Comparison of ENCODE assay signal across 8 cellular contexts in the genomic region with DNA sequence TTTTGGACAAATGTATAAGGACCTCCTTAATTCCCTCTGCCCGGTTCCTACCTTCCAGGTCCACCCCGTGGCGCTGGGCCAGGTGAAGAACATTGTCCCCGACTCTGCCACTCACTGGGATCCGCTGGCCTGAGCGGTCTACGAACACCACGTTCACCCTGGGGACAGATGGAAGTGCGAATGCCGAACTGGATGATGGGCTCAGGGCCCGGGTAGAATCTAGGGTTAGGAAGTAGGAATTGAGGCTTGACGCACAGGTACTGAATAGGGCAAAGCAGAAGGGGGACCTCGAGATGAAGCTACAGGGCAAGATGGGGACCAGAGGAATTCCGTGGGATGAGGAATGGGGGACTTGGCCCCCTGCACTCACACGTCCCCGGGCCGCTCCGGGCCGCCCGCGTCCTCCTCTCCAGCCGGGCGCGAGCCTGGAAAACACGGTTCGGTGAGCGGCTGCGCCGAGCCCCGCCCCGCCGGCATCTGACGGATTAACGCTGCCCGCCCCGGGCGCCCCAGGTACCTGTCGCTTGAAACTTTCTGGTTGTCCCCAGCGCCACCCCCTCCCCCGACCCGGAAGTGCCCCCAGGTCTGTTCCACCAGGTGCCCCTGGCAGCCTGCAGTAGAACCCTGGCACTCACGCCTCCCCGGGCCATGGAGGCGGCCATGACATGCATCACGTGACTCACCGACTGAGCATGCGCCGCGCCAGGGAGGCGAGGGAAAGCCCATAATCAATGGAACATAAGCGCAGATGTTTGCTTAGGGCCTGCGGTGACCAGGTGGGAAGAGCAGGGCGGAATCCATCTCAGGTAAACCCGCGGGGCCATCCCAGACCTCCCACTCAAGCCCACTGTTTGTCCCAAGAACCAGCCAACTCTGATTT. TPM values are rescaled to one million over a fixed set of nuclear protein-coding genes. Genes with fewer than 3 reads are reported as not detected.
DNase-seq lines count a peak whose midpoint lies in the region; ATAC-seq, FAIRE-seq and TF ChIP-seq lines count a peak whose summit lies in the region.

A gene (minus strand): TSS at position 681 of the 880 bp plus-strand sequence. CDS start 19 bp downstream, at position 662.

- peak; percentile 89 to 93 (median 90) for ATAC-seq in T-cell (replicated peaks in 1 of 4)
- ATAC-seq in left cardiac atrium: peak; percentile 91 to 94
- ATAC-seq in upper lobe of left lung (ENCODE audit: low FRiP score in 2 of 2): peak; percentile 72 to 95

- TF ChIP-seq POLR2A in H54 (IDR thresholded peaks at IDR 0.05; ENCODE audit: low read depth, low read length): peak; percentile 83
- TF ChIP-seq POLR2A in upper lobe of left lung (IDR thresholded peaks at IDR 0.05): peak in 1 of 4 donors; percentile 43

- DNase-seq in Calu3 (peak; percentile 89), H54 (ENCODE audit: insufficient read length, low spot score) (peak; percentile 88), NCI-H1417 (lab: John Stamatoyannopoulos, UW) (peak; percentile 65 to 98 (median 92)), T-cell (peak; percentile 78 to 93 (median 88)), left cardiac atrium (peak; percentile 90), progenitor cell of endocrine pancreas (ENCODE audit: low spot score, unreplicated experiment) (peak; percentile 93), upper lobe of left lung (peak; percentile 82 to 97)

- peaks cover 11 to 50% (median 38%) of the 10 kb centered on the region in 4 donors for H3K36me3 ChIP-seq in upper lobe of left lung

- H3K27ac ChIP-seq in adipose tissue (ENCODE audit: low read depth, low read length) (no peak within 1 kb of the TSS), upper lobe of left lung (peak within 1 kb of the TSS in 3 of 4 donors; percentile 20 to 78 (median 50))

- H3K4me3 ChIP-seq in upper lobe of left lung: peak within 1 kb of the TSS; percentile 74 to 90 (median 86)

- BruUV-seq in Calu3 (replicated peaks; lab: Mats Ljungman, UMichigan): no TSS peak

- WGBS in adipose tissue, 3 donors: 0 to 1% (median 1%) methylated on average over 49 to 55 of the region's 55 CpGs
- WGBS in upper lobe of left lung, 2 donors: 2% methylated on average over 20 to 29 of the region's 55 CpGs

- H3K4me3 Mint-ChIP-seq in Calu3 (ENCODE audit: low read depth, unreplicated experiment): peak within 1 kb of the TSS; percentile 74
- peak within 1 kb of the TSS; percentile 84 to 91 (median 88) for H3K4me3 Mint-ChIP-seq in T-cell
- H3K4me3 Mint-ChIP-seq in progenitor cell of endocrine pancreas (ENCODE audit: low read depth): peak within 1 kb of the TSS; percentile 96

- H3K9me3 Mint-ChIP-seq in Calu3 (ENCODE audit: low read depth, unreplicated experiment) (no peaks in the 10 kb centered on the region), T-cell (no peaks in the 10 kb centered on the region), progenitor cell of endocrine pancreas (ENCODE audit: low read depth) (no peaks in the 10 kb centered on the region)

- CTCF ChIA-PET in Calu3 (lab: Charles Lee) (interaction anchor here (0.6 kb wide), 1 partner anchor 44 kb away, joined by 3 read pairs; no protein-coding TSS in a partner anchor), T-cell (lab: Charles Lee) (no interaction called here)

- H3K36me3 Mint-ChIP-seq in Calu3 (ENCODE audit: insufficient read depth, unreplicated experiment) (peaks cover 26% of the 10 kb centered on the region), T-cell (peaks cover 11% of the 10 kb centered on the region), progenitor cell of endocrine pancreas (ENCODE audit: insufficient read depth) (peaks cover 13% of the 10 kb centered on the region)

- no peaks in the 10 kb centered on the region for H3K9me3 ChIP-seq in upper lobe of left lung

- FAIRE-seq in H54 (lab: Jason Lieb, UNC): no peak

- peak within 1 kb of the TSS; percentile 89 for H3K27ac Mint-ChIP-seq in Calu3 (ENCODE audit: unreplicated experiment)
- peak within 1 kb of the TSS; percentile 78 to 83 for H3K27ac Mint-ChIP-seq in T-cell
- H3K27ac Mint-ChIP-seq in progenitor cell of endocrine pancreas: peak within 1 kb of the TSS; percentile 92

- TF ChIP-seq EP300 in upper lobe of left lung (IDR thresholded peaks at IDR 0.05): no peak

- POLR2A ChIA-PET in T-cell (lab: Charles Lee): no interaction called here

- H3K4me1 Mint-ChIP-seq in Calu3 (ENCODE audit: low read depth, unreplicated experiment) (peaks cover 14% of the 10 kb centered on the region), T-cell (peaks cover 14 to 22% (median 17%) of the 10 kb centered on the region in 3 donors), progenitor cell of endocrine pancreas (ENCODE audit: low read depth) (peaks cover 14% of the 10 kb centered on the region)

- TF ChIP-seq CTCF in Calu3 (IDR thresholded peaks at IDR 0.05; ENCODE audit: unreplicated experiment) (no peak), progenitor cell of endocrine pancreas (IDR thresholded peaks at IDR 0.05; ENCODE audit: unreplicated experiment) (no peak), upper lobe of left lung (IDR thresholded peaks at IDR 0.05) (no peak)

- H3K27me3 ChIP-seq in upper lobe of left lung: no peaks in the 10 kb centered on the region

- H3K27me3 Mint-ChIP-seq in Calu3 (ENCODE audit: unreplicated experiment) (no peaks in the 10 kb centered on the region), T-cell (no peaks in the 10 kb centered on the region), progenitor cell of endocrine pancreas (no peaks in the 10 kb centered on the region)

- peaks cover 9 to 20% (median 16%) of the 10 kb centered on the region in 4 donors for H3K4me1 ChIP-seq in upper lobe of left lung

- intact Hi-C loops in Calu3 (cut with micrococcal nuclease; ENCODE audit: unreplicated experiment): no loop called here
- intact Hi-C loops in left cardiac atrium (cut with DNase I): no loop called here

RNA-seq across cellular contexts. Expression of the gene that starts here (rescaled TPM):
- total RNA-seq in Calu3 (2022): 18.7 and 18.9 TPM in 2 replicates
- 10 to 100 TPM in 3 of 5 donors, 1 to 10 TPM in 2; 5.7 to 16.8 (median 11.4) TPM for total RNA-seq in T-cell
- 10 to 100 TPM; 13.0 to 22.5 (median 19.1) TPM for polyA plus RNA-seq in adipose tissue
- total RNA-seq in left cardiac atrium: 10 to 100 TPM; 14.1 to 18.2 TPM
- 23.2 and 24.7 TPM in 2 replicates for total RNA-seq in progenitor cell of endocrine pancreas
- 10 to 100 TPM; 16.6 to 27.5 (median 26.0) TPM for total RNA-seq in upper lobe of left lung
